ENCODE assay signal across 10 cellular contexts in genomic region chr12:54258286-54258685, GRCh38. TPM values are rescaled to one million over a fixed set of nuclear protein-coding genes. Genes with fewer than 3 reads are reported as not detected.
DNase-seq lines count a peak whose midpoint lies in the region; ATAC-seq, FAIRE-seq and TF ChIP-seq lines count a peak whose summit lies in the region.
"Had no signal": no experiment of that assay in that cellular context is flagged by ENCODE, and none has a peak within 500 bp of the region (broad histone marks: within the 10 kb centered on the region; RNA-seq: fewer than 3 reads in every experiment).

No MANE protein-coding gene starts in this region.

- peaks cover 17% of the 10 kb centered on the region for H3K36me3 ChIP-seq in astrocyte (ENCODE audit: insufficient read depth, low read length)
- peaks cover 33% of the 10 kb centered on the region for H3K36me3 ChIP-seq in iPS-18a (ENCODE audit: control insufficient read depth, low read depth, low read length)
- peaks cover 0 to 3% of the 10 kb centered on the region in 2 donors for H3K36me3 ChIP-seq in thyroid gland

- ATAC-seq in activated T-cell treated with anti-CD3 and anti-CD28 coated beads, Interleukin-2, amount 50 U/mL, for 72 hours (replicated peaks in 1 of 2) = no peak

- H4K20me1 ChIP-seq in astrocyte (ENCODE audit: insufficient read depth, low read length) = no peaks in the 10 kb centered on the region

- intact Hi-C loops in thyroid gland (cut with DNase I) = loop anchor here (10.0 kb wide), 1 partner anchor 107 kb away; the partner anchor contains the start of gene GPR84

- no peak overlapping the region for H2AFZ ChIP-seq in astrocyte (ENCODE audit: low read depth, low read length)

- H3K27ac ChIP-seq in astrocyte (ENCODE audit: low read depth, low read length) (peak overlapping the region; percentile 97), iPS-18a (ENCODE audit: low read length) (peak overlapping the region; percentile 99), thyroid gland (peak overlapping the region; percentile 72 to 91 (median 77))

- peak overlapping the region; percentile 90 for H3K9ac ChIP-seq in astrocyte (ENCODE audit: low read length)
- H3K9ac ChIP-seq in iPS-18a (ENCODE audit: low read length) = peak overlapping the region; percentile 91

- H3K79me2 ChIP-seq in astrocyte (ENCODE audit: insufficient read depth, low read length) = peaks cover 69% of the 10 kb centered on the region

- H3K4me3 ChIP-seq in astrocyte (ENCODE audit: insufficient read depth, low read depth, low read length) (peak overlapping the region; percentile 56), iPS-18a (ENCODE audit: low read length) (peak overlapping the region; percentile 69), thyroid gland (replicated peaks in 1 of 3) (no peak overlapping the region)

- DNase-seq in activated T-cell treated with anti-CD3 and anti-CD28 coated beads, Interleukin-2, amount 50 U/mL, for 72 hours = no peak
- DNase-seq in activated T-cell treated with anti-CD3 and anti-CD28 coated beads for 4 hours (no peak), astrocyte (ENCODE audit: low read depth) (peak; percentile 64), thyroid gland (no peak), NCI-H1105 treated with DMSO at 0.1 percent for 48 hours (lab: John Stamatoyannopoulos, UW) (no peak), NCI-H1092 (lab: John Stamatoyannopoulos, UW) (no peak), SW480 (ENCODE audit: low spot score) (no peak)
- DNase-seq: Calu3; stimulated activated CD4-positive, alpha-beta T cell treated with anti-CD3 and anti-CD28 coated beads, Interleukin-4, amount 100 ng/mL, for 4 hours had no signal

- TF ChIP-seq POLR2A in thyroid gland (IDR thresholded peaks at IDR 0.05) = no peak

- H3K4me1 ChIP-seq in astrocyte (ENCODE audit: insufficient read depth, low read length) = peaks cover 57% of the 10 kb centered on the region
- H3K4me1 ChIP-seq in iPS-18a (ENCODE audit: control insufficient read depth, low read depth, low read length) = peaks cover 45% of the 10 kb centered on the region
- H3K4me1 ChIP-seq in thyroid gland = peaks cover 45 to 62% of the 10 kb centered on the region in 2 donors

- no peaks in the 10 kb centered on the region for H3K27me3 ChIP-seq in astrocyte (ENCODE audit: insufficient read depth, low read length)
- no peaks in the 10 kb centered on the region for H3K27me3 ChIP-seq in iPS-18a (ENCODE audit: control insufficient read depth, insufficient read depth, low read length)
- no peaks in the 10 kb centered on the region for H3K27me3 ChIP-seq in thyroid gland

- H3K9me3 Mint-ChIP-seq in activated T-cell treated with anti-CD3 and anti-CD28 coated beads, Interleukin-2, amount 50 U/mL, for 72 hours = no peaks in the 10 kb centered on the region
- no peaks in the 10 kb centered on the region for H3K9me3 Mint-ChIP-seq in astrocyte (ENCODE audit: unreplicated experiment)

- FAIRE-seq in astrocyte (lab: Jason Lieb, UNC) = no peak

- TF ChIP-seq CTCF in astrocyte (IDR thresholded peaks at IDR 0.05; ENCODE audit: insufficient read depth, low read depth, low read length) (no peak), thyroid gland (IDR thresholded peaks at IDR 0.05) (no peak)

- H3K9me3 ChIP-seq in astrocyte (ENCODE audit: insufficient read depth, low read depth, low read length) = no peaks in the 10 kb centered on the region
- no peaks in the 10 kb centered on the region for H3K9me3 ChIP-seq in iPS-18a (ENCODE audit: control insufficient read depth, low read depth, low read length)
- no peaks in the 10 kb centered on the region for H3K9me3 ChIP-seq in thyroid gland

- H3K4me1 Mint-ChIP-seq in activated T-cell treated with anti-CD3 and anti-CD28 coated beads, Interleukin-2, amount 50 U/mL, for 72 hours (ENCODE audit: low read depth) = peaks cover 28% of the 10 kb centered on the region
- H3K4me1 Mint-ChIP-seq in astrocyte (ENCODE audit: low read depth, unreplicated experiment) = peaks cover 45% of the 10 kb centered on the region

- H3K27ac Mint-ChIP-seq in activated T-cell treated with anti-CD3 and anti-CD28 coated beads, Interleukin-2, amount 50 U/mL, for 72 hours = peak overlapping the region; percentile 27
- H3K27ac Mint-ChIP-seq in astrocyte (ENCODE audit: unreplicated experiment) = peak overlapping the region; percentile 100

- peaks cover 7 to 9% of the 10 kb centered on the region in 2 donors for H3K36me3 Mint-ChIP-seq in activated T-cell treated with anti-CD3 and anti-CD28 coated beads, Interleukin-2, amount 50 U/mL, for 72 hours (ENCODE audit: insufficient read depth in 2 of 2)
- H3K36me3 Mint-ChIP-seq in astrocyte (ENCODE audit: low read depth, unreplicated experiment) = no peaks in the 10 kb centered on the region

- H3K27me3 Mint-ChIP-seq in activated T-cell treated with anti-CD3 and anti-CD28 coated beads, Interleukin-2, amount 50 U/mL, for 72 hours (ENCODE audit: low read depth) = no peaks in the 10 kb centered on the region
- no peaks in the 10 kb centered on the region for H3K27me3 Mint-ChIP-seq in astrocyte (ENCODE audit: low read depth, unreplicated experiment)

- peak overlapping the region; percentile 93 for H3K4me2 ChIP-seq in astrocyte (ENCODE audit: low read length)

- H3K4me3 Mint-ChIP-seq in activated T-cell treated with anti-CD3 and anti-CD28 coated beads, Interleukin-2, amount 50 U/mL, for 72 hours = peak overlapping the region in 1 of 2 donors; percentile 56
- peak overlapping the region; percentile 68 for H3K4me3 Mint-ChIP-seq in astrocyte (ENCODE audit: unreplicated experiment)

RNA-seq across cellular contexts. Expression of gene CBX5, which starts 21.6 kb away (rescaled TPM):
- total RNA-seq in activated T-cell treated with anti-CD3 and anti-CD28 coated beads, Interleukin-2, amount 50 U/mL, for 72 hours = 100 to 1,000 TPM in 1 of 2 donors, 10 to 100 TPM in 1; 89.4 to 108 TPM
- 99.9 and 111 TPM in 2 replicates for total RNA-seq in astrocyte
- 10 to 100 TPM; 56.2 to 97.4 (median 87.1) TPM for total RNA-seq in thyroid gland

RNA-seq across cellular contexts. Expression of gene HNRNPA1, which starts 22.2 kb away (rescaled TPM):
- 1,000 to 10,000 TPM; 1,863 to 1,950 TPM for total RNA-seq in activated T-cell treated with anti-CD3 and anti-CD28 coated beads, Interleukin-2, amount 50 U/mL, for 72 hours
- total RNA-seq in astrocyte (484 and 612 TPM in 2 replicates), thyroid gland (100 to 1,000 TPM; 298 to 519 (median 435) TPM)

RNA-seq across cellular contexts. Expression of gene NFE2, which starts 42.5 kb away (rescaled TPM):
- under 1 TPM in 1 of 2 donors, not detected in 1; 0.19 TPM for total RNA-seq in activated T-cell treated with anti-CD3 and anti-CD28 coated beads, Interleukin-2, amount 50 U/mL, for 72 hours
- 0.29 and 0.41 TPM in 2 replicates for total RNA-seq in astrocyte
- 1 to 10 TPM in 1 of 4 donors, under 1 TPM in 3; 0.56 to 1.7 (median 0.61) TPM for total RNA-seq in thyroid gland

Comparison
In these comparisons a context has a peak if more than half of its experiments do, and no peak if none do; other contexts are left out.
1. H3K4me3 ChIP-seq: peak in astrocyte (single experiment) and iPS-18a (single experiment); none in thyroid gland (0 of 3).
2. Peak in every context shown above with its lines, with median percentiles within 50 percentile points of each other: H3K27ac ChIP-seq.